Comparison of ENCODE assay signal across 9 cellular contexts in the genomic region with DNA sequence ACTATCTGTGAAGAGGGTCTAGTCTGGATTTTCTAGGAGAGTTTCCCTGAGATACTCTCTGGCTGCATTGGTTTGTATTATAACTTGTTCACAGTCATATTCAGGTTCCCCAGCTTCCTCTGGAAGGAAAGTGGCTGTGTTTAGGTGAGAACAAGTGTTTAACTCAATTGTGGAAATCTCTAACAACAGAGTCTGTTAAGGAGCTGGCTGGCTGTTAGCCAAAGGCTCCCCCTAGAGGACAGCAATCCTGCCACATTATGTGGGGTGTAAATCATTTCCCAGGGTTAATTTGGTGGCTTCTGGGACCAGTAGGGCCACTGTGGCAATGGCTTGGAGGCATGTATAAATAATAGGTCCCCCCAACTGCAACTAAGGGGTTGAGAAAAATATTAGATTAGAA. TPM values are rescaled to one million over a fixed set of nuclear protein-coding genes. Genes with fewer than 3 reads are reported as not detected.
DNase-seq lines count a peak whose midpoint lies in the region; ATAC-seq, FAIRE-seq and TF ChIP-seq lines count a peak whose summit lies in the region.
"Had no signal": no experiment of that assay in that cellular context is flagged by ENCODE, and none has a peak within 500 bp of the region (broad histone marks: within the 10 kb centered on the region; RNA-seq: fewer than 3 reads in every experiment).

No MANE protein-coding gene starts in this region.

- H3K27ac Mint-ChIP-seq in MCF 10A (ENCODE audit: low read depth, unreplicated experiment) = no peak overlapping the region

- no peaks in the 10 kb centered on the region for H3K9me3 ChIP-seq in breast epithelium
- H3K9me3 ChIP-seq in NT2/D1 (ENCODE audit: insufficient read depth, low read length) = no peaks in the 10 kb centered on the region; the same call in 1 of the 2 replicates
- no peaks in the 10 kb centered on the region for H3K9me3 ChIP-seq in stomach
- H3K9me3 ChIP-seq: upper lobe of left lung had no signal

- H3K27me3 ChIP-seq in breast epithelium (no peaks in the 10 kb centered on the region), NT2/D1 (ENCODE audit: insufficient read depth, insufficient read length) (no peaks in the 10 kb centered on the region), stomach (no peaks in the 10 kb centered on the region)
- H3K27me3 ChIP-seq: upper lobe of left lung had no signal

- FAIRE-seq in urothelium cell line (lab: Jason Lieb, UNC) = no peak

- no peak overlapping the region for H3K9ac ChIP-seq in NT2/D1 (ENCODE audit: insufficient read length, low read depth)

- TF ChIP-seq CTCF in MCF 10A (IDR thresholded peaks at IDR 0.05; ENCODE audit: unreplicated experiment) = peak; percentile 24
- TF ChIP-seq CTCF in breast epithelium (IDR thresholded peaks at IDR 0.05) = no peak
- TF ChIP-seq CTCF in fibroblast of pulmonary artery (IDR thresholded peaks at IDR 0.05; ENCODE audit: low read length, missing control alignments) = peak; percentile 4
- peak in 1 of 7 experiments; percentile 29 for TF ChIP-seq CTCF in stomach (IDR thresholded peaks at IDR 0.05)

- CTCF ChIA-PET in MCF 10A (lab: Yijun Ruan, JAX) = interaction anchor here (0.6 to 5.5 kb wide), 9 partner anchors 11 to 1113 kb away, joined by 3 to 37 read pairs (median 4); no protein-coding TSS in a partner anchor

- no peaks in the 10 kb centered on the region for H3K4me1 ChIP-seq in breast epithelium
- H3K4me1 ChIP-seq in NT2/D1 (ENCODE audit: insufficient read depth, insufficient read length) = no peaks in the 10 kb centered on the region
- no peaks in the 10 kb centered on the region for H3K4me1 ChIP-seq in stomach
- H3K4me1 ChIP-seq: upper lobe of left lung had no signal

- H3K4me3 ChIP-seq in breast epithelium (no peak overlapping the region), NT2/D1 (ENCODE audit: insufficient read length, low read depth) (no peak overlapping the region), fibroblast of pulmonary artery (replicated peaks; ENCODE audit: low read depth, low read length) (no peak overlapping the region), stomach (no peak overlapping the region)
- H3K4me3 ChIP-seq: upper lobe of left lung had no signal

- intact Hi-C loops in MCF 10A (cut with micrococcal nuclease) = loop anchor here (1.0 kb wide), 1 partner anchor 80 kb away; no protein-coding TSS in a partner anchor
- intact Hi-C loops in breast epithelium (cut with DNase I; ENCODE audit: low total_unique reads) = no loop called here
- intact Hi-C loops in stomach (cut with DNase I; ENCODE audit: low total_unique reads) = no loop called here

- no peak for TF ChIP-seq EP300 in stomach (IDR thresholded peaks at IDR 0.05)

- H3K36me3 ChIP-seq in breast epithelium = no peaks in the 10 kb centered on the region
- H3K36me3 ChIP-seq in NT2/D1 (ENCODE audit: insufficient read depth, insufficient read length, low read length) = no peaks in the 10 kb centered on the region
- H3K36me3 ChIP-seq in stomach = no peaks in the 10 kb centered on the region
- H3K36me3 ChIP-seq: upper lobe of left lung had no signal

- H3K9me3 Mint-ChIP-seq in MCF 10A (ENCODE audit: unreplicated experiment) = no peaks in the 10 kb centered on the region

- ATAC-seq in HG03175 (IDR thresholded peaks at IDR 0.05; ENCODE audit: unreplicated experiment) = no peak

- peaks cover 72% of the 10 kb centered on the region for H3K27me3 Mint-ChIP-seq in MCF 10A (ENCODE audit: insufficient read depth, unreplicated experiment)

- H3K27ac ChIP-seq in breast epithelium (no peak overlapping the region), stomach (no peak overlapping the region)
- H3K27ac ChIP-seq: upper lobe of left lung had no signal

- no peaks in the 10 kb centered on the region for H3K4me1 Mint-ChIP-seq in MCF 10A (ENCODE audit: insufficient read depth, unreplicated experiment)

- DNase-seq in MCF 10A (ENCODE audit: unreplicated experiment) (peak; percentile 42), breast epithelium (ENCODE audit: low spot score in 2 of 2) (no peak), NT2/D1 (ENCODE audit: low read depth, low spot score) (peak; percentile 35), fibroblast of pulmonary artery (ENCODE audit: low read depth) (no peak), stomach (peak; percentile 46), urothelium cell line (ENCODE audit: low spot score) (no peak), NCI-H774 (lab: John Stamatoyannopoulos, UW) (no peak)

- TF ChIP-seq POLR2A in breast epithelium (IDR thresholded peaks at IDR 0.05) (no peak), stomach (IDR thresholded peaks at IDR 0.05) (no peak)

- peaks cover 6% of the 10 kb centered on the region for H3K36me3 Mint-ChIP-seq in MCF 10A (ENCODE audit: insufficient read depth, unreplicated experiment)

- BruUV-seq in MCF 10A (replicated peaks; lab: Mats Ljungman, UMichigan) = no TSS peak

- POLR2A ChIA-PET in MCF 10A (lab: Yijun Ruan, JAX) = no interaction called here

- no peak overlapping the region for H3K4me3 Mint-ChIP-seq in MCF 10A (ENCODE audit: unreplicated experiment)

RNA-seq across cellular contexts. Expression of a gene that starts 18.4 kb away (rescaled TPM):
- total RNA-seq in MCF 10A (2022) (not detected in 2 replicates), breast epithelium (1 to 10 TPM in 1 of 3 donors, not detected in 2; 2.1 TPM), stomach (not detected)
- not detected for polyA plus RNA-seq in stomach

RNA-seq across cellular contexts. Expression of a gene that starts 32.8 kb away (rescaled TPM):
- total RNA-seq in MCF 10A (2022) = not detected in 2 replicates
- total RNA-seq in breast epithelium = 100 to 1,000 TPM in 1 of 3 donors, 10 to 100 TPM in 2; 39.0 to 105 (median 45.4) TPM
- 10 to 100 TPM in 3 of 5 donors, under 1 TPM in 1, not detected in 1; 0.58 to 43.3 (median 20.1) TPM for total RNA-seq in stomach
- polyA plus RNA-seq in stomach = 10 to 100 TPM in 2 of 3 donors, 1 to 10 TPM in 1; 1.7 to 13.3 (median 10.9) TPM

RNA-seq across cellular contexts. Expression of a gene that starts 50.8 kb away (rescaled TPM):
- total RNA-seq in MCF 10A (2022) = not detected in 2 replicates
- 1 to 10 TPM; 2.3 to 6.7 (median 2.5) TPM for total RNA-seq in breast epithelium
- total RNA-seq in stomach = 1 to 10 TPM in 2 of 5 donors, under 1 TPM in 1, not detected in 2; under 0.01 to 4.1 (median 4.1) TPM
- under 1 TPM in 2 of 3 donors, not detected in 1; 0.12 to 0.18 TPM for polyA plus RNA-seq in stomach

Comparison
In these comparisons a context has a peak if more than half of its experiments do, and no peak if none do; other contexts are left out.
1. DNase-seq: peak in MCF 10A (single experiment), NT2/D1 (single experiment) and stomach (single experiment); none in breast epithelium (0 of 2), fibroblast of pulmonary artery (single experiment), urothelium cell line (single experiment) and NCI-H774 (single experiment).
2. CTCF ChIP-seq: peak in MCF 10A (single experiment) and fibroblast of pulmonary artery (single experiment); none in breast epithelium (0 of 3).